17 cellular contexts compared by ENCODE assay signal in the genomic region with DNA sequence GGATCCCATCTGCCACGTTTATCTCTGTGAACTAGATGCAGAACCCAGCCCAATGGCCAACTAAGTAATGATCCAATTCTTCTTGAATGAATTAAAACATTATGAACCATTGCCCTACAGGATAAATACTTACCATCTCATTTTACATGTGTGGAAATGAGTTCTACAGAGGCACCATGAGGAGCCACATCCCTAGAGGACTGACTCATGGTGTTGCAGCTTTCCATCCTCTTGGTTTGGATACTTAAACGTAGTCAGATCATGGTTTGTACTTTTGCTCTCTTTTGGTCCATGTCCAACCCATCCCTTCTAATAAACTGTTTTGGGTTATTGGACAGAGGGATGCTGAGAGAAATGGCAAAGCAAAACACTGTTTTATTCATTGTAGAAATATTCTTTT.
"Had no signal": no experiment of that assay in that cellular context is flagged by ENCODE, and none has a peak within 500 bp of the region (broad histone marks: within the 10 kb centered on the region; RNA-seq: fewer than 3 reads in every experiment).

No MANE protein-coding gene starts in this region.

- H3K9me3 Mint-ChIP-seq: central memory CD8-positive, alpha-beta T cell; natural killer cell treated with Interleukin-12 subunit alpha and Interleukin-12 subunit beta and Interleukin-15 and Interleukin-18, amount 100 ng/mL, for 72 hours; neural progenitor cell had no signal

- DNase-seq: foreskin melanocyte; head of caudate nucleus; hippocampal formation; left colon; left ventricle myocardium superior; mesenchymal stem cell; midbrain; nucleus accumbens; ovary; stimulated activated naive CD4-positive, alpha-beta T cell; stomach; trophoblast cell had no signal

- H3K27me3 ChIP-seq: neural progenitor cell, ovary, right atrium auricular region, stomach had no signal

- H3K4me1 Mint-ChIP-seq: central memory CD8-positive, alpha-beta T cell; neural progenitor cell had no signal

- H3K4me2 ChIP-seq: neural progenitor cell had no signal

- ATAC-seq: left colon; left ventricle myocardium superior; natural killer cell treated with Interleukin-12 subunit alpha and Interleukin-12 subunit beta and Interleukin-15 and Interleukin-18, amount 100 ng/mL, for 72 hours had no signal

- H3K9me3 ChIP-seq: ovary, right atrium auricular region, stomach had no signal

- H3K27ac Mint-ChIP-seq: natural killer cell treated with Interleukin-12 subunit alpha and Interleukin-12 subunit beta and Interleukin-15 and Interleukin-18, amount 100 ng/mL, for 72 hours; neural progenitor cell had no signal

- H3K4me3 Mint-ChIP-seq: central memory CD8-positive, alpha-beta T cell; natural killer cell treated with Interleukin-12 subunit alpha and Interleukin-12 subunit beta and Interleukin-15 and Interleukin-18, amount 100 ng/mL, for 72 hours; neural progenitor cell had no signal

- H3K36me3 Mint-ChIP-seq: natural killer cell treated with Interleukin-12 subunit alpha and Interleukin-12 subunit beta and Interleukin-15 and Interleukin-18, amount 100 ng/mL, for 72 hours; neural progenitor cell had no signal

- H3K27ac ChIP-seq: neural progenitor cell, ovary, right atrium auricular region, stomach had no signal

- H3K9ac ChIP-seq: neural progenitor cell had no signal

- H2AFZ ChIP-seq: neural progenitor cell had no signal

- H3K4me3 ChIP-seq: lung, neural progenitor cell, ovary, right atrium auricular region, stomach had no signal

- H3K36me3 ChIP-seq: neural progenitor cell, ovary, right atrium auricular region, stomach had no signal

- H3K27me3 Mint-ChIP-seq: central memory CD8-positive, alpha-beta T cell had no signal
